Comparison of ENCODE assay signal across 8 cellular contexts in genomic region chr5:40410231-40410861, GRCh38.
DNase-seq lines count a peak whose midpoint lies in the region; ATAC-seq and TF ChIP-seq lines count a peak whose summit lies in the region.

No MANE protein-coding gene starts in this region.

- H3K27ac Mint-ChIP-seq in activated naive CD4-positive, alpha-beta T cell treated with anti-CD3 and anti-CD28 coated beads for 36 hours, result peak overlapping the region; percentile 98
- H3K27ac Mint-ChIP-seq in stimulated activated naive B cell treated with anti-CD40 and anti-IgM and Interleukin-4, amounts not matched to agents 10 μg/mL and 1 μg/mL and 100 μg/mL, for 72 hours, result peak overlapping the region; percentile 86

- peak; percentile 86 to 89 for ATAC-seq in stimulated activated naive B cell treated with anti-CD40 and anti-IgM and Interleukin-4, amounts not matched to agents 10 μg/mL and 1 μg/mL and 100 μg/mL, for 72 hours (replicated peaks)
- no peak for ATAC-seq in HG02623 (IDR thresholded peaks at IDR 0.05; ENCODE audit: unreplicated experiment)
- ATAC-seq in GM18498 (IDR thresholded peaks at IDR 0.05; ENCODE audit: unreplicated experiment), result no peak

- TF ChIP-seq CTCF in Peyer's patch (IDR thresholded peaks at IDR 0.05), result no peak

- H3K27me3 ChIP-seq in Peyer's patch, result no peaks in the 10 kb centered on the region

- H3K4me1 ChIP-seq in Peyer's patch, result peaks cover 0 to 16% (median 2%) of the 10 kb centered on the region in 4 donors

- peaks cover 64% of the 10 kb centered on the region for H3K4me1 Mint-ChIP-seq in activated naive CD4-positive, alpha-beta T cell treated with anti-CD3 and anti-CD28 coated beads for 36 hours (ENCODE audit: low read depth)
- H3K4me1 Mint-ChIP-seq in stimulated activated naive B cell treated with anti-CD40 and anti-IgM and Interleukin-4, amounts not matched to agents 10 μg/mL and 1 μg/mL and 100 μg/mL, for 72 hours, result peaks cover 37 to 45% of the 10 kb centered on the region in 2 donors

- CTCF ChIA-PET in activated naive CD4-positive, alpha-beta T cell treated with anti-CD3 and anti-CD28 coated beads for 36 hours (lab: Charles Lee), result interaction anchor here (0.9 to 3.6 kb wide), 12 partner anchors 9 to 276 kb away, joined by 3 to 18 read pairs (median 5); no protein-coding TSS in a partner anchor

- no peaks in the 10 kb centered on the region for H3K9me3 Mint-ChIP-seq in activated naive CD4-positive, alpha-beta T cell treated with anti-CD3 and anti-CD28 coated beads for 36 hours
- H3K9me3 Mint-ChIP-seq in stimulated activated naive B cell treated with anti-CD40 and anti-IgM and Interleukin-4, amounts not matched to agents 10 μg/mL and 1 μg/mL and 100 μg/mL, for 72 hours, result peaks cover 4 to 5% of the 10 kb centered on the region in 2 donors

- H3K9me3 ChIP-seq in Peyer's patch, result no peaks in the 10 kb centered on the region

- intact Hi-C loops in activated naive CD4-positive, alpha-beta T cell treated with anti-CD3 and anti-CD28 coated beads for 36 hours (cut with micrococcal nuclease), result loop anchor here (1.0 kb wide), 15 partner anchors 8 to 425 kb away; partner anchors contain the start of genes PTGER4 and RPL37

- peak; percentile 60 for DNase-seq in ELR (ENCODE audit: low read depth)
- DNase-seq in Peyer's patch, result peak in 2 of 3 donors; percentile 60 to 81
- peak; percentile 88 for DNase-seq in activated naive CD4-positive, alpha-beta T cell treated with anti-CD3 and anti-CD28 coated beads for 36 hours
- DNase-seq in left kidney (ENCODE audit: low read depth, low spot score), result peak; percentile 13
- peak; percentile 66 for DNase-seq in stimulated activated naive B cell treated with anti-CD40 and anti-IgM and Interleukin-4, amounts not matched to agents 10 μg/mL and 1 μg/mL and 100 μg/mL, for 72 hours
- no peak for DNase-seq in G401 (ENCODE audit: low spot score)

- no peaks in the 10 kb centered on the region for H3K27me3 Mint-ChIP-seq in activated naive CD4-positive, alpha-beta T cell treated with anti-CD3 and anti-CD28 coated beads for 36 hours (ENCODE audit: low read depth)
- H3K27me3 Mint-ChIP-seq in stimulated activated naive B cell treated with anti-CD40 and anti-IgM and Interleukin-4, amounts not matched to agents 10 μg/mL and 1 μg/mL and 100 μg/mL, for 72 hours, result no peaks in the 10 kb centered on the region

- H3K36me3 Mint-ChIP-seq in activated naive CD4-positive, alpha-beta T cell treated with anti-CD3 and anti-CD28 coated beads for 36 hours (ENCODE audit: low read depth), result peaks cover 15% of the 10 kb centered on the region
- H3K36me3 Mint-ChIP-seq in stimulated activated naive B cell treated with anti-CD40 and anti-IgM and Interleukin-4, amounts not matched to agents 10 μg/mL and 1 μg/mL and 100 μg/mL, for 72 hours, result peaks cover 4 to 5% of the 10 kb centered on the region in 2 donors

- in situ Hi-C loops in G401 (cut with HindIII; ENCODE audit: low sequenced_read_pairs), result no loop called here

- no peak overlapping the region for H3K4me3 ChIP-seq in Peyer's patch

- no peaks in the 10 kb centered on the region for H3K36me3 ChIP-seq in Peyer's patch

- H3K27ac ChIP-seq in Peyer's patch, result peak overlapping the region; percentile 53 to 74 (median 67)

- TF ChIP-seq POLR2A in Peyer's patch (IDR thresholded peaks at IDR 0.05), result peak in 1 of 2 donors; percentile 7

- H3K4me3 Mint-ChIP-seq in activated naive CD4-positive, alpha-beta T cell treated with anti-CD3 and anti-CD28 coated beads for 36 hours, result peak overlapping the region; percentile 58
- H3K4me3 Mint-ChIP-seq in stimulated activated naive B cell treated with anti-CD40 and anti-IgM and Interleukin-4, amounts not matched to agents 10 μg/mL and 1 μg/mL and 100 μg/mL, for 72 hours, result peak overlapping the region; percentile 62 to 64

Comparison
In these comparisons a context has a peak if more than half of its experiments do, and no peak if none do; other contexts are left out.
1. ATAC-seq: peak in stimulated activated naive B cell treated with anti-CD40 and anti-IgM and Interleukin-4, amounts not matched to agents 10 μg/mL and 1 μg/mL and 100 μg/mL, for 72 hours (2 of 2); none in HG02623 (single experiment) and GM18498 (single experiment).